In the genomic region with DNA sequence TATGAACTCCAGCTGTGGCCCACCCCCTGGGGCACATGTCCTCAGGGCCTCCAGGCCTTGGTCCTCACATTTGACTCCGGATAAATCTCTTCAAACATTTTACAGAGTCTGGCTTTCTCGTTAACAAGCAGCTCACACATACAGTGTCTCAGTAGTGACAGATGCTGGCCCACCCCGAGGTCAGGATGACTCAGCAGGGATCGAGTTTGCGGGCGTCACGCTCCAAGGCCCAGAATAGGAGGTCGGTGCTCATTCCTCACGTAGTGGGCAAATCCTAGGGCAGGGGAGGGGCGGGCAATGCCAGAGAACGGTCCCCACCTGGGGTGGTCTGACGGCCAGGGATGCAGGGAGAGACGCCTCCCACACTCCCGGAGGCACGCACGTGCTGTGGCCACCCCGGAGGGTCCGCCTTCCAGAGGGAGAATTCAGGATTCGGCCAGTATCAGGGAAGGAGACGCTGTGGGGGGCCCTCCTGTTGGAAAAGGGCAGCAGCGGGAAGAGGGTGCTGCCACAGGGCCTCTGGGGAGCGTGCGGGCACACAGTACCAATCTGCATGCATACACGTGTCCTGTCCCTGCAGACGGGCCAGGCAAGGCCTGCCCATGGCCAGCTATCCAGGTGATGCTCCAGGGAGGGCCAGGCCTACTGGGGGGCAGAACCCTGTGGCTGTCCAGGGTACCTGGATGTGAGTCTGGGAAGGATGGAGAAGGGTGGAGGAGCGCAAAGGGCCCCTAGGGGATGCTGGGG, we compare ENCODE assay signal across 8 cellular contexts. TPM values are rescaled to one million over a fixed set of nuclear protein-coding genes. Genes with fewer than 3 reads are reported as not detected.
DNase-seq lines count a peak whose midpoint lies in the region; ATAC-seq, FAIRE-seq and TF ChIP-seq lines count a peak whose summit lies in the region.

No MANE protein-coding gene starts in this region.

- ATAC-seq in stimulated activated effector memory CD8-positive, alpha-beta T cell treated with anti-CD3 and anti-CD28 coated beads, Interleukin-12 subunit alpha, Interleukin-12 subunit beta, amount 100 ng/mL, for 72 hours, result peak; percentile 57
- no peak for ATAC-seq in GM21619 (IDR thresholded peaks at IDR 0.05; ENCODE audit: unreplicated experiment)

- H3K9me3 ChIP-seq in kidney (ENCODE audit: control insufficient read depth in 1 of 2, low read length in 2 of 2), result no peaks in the 10 kb centered on the region

- peak; percentile 37 for DNase-seq in activated CD8-positive, alpha-beta memory T cell treated with anti-CD3 and anti-CD28 coated beads, Interleukin-2, amount 50 U/mL, for 4 hours
- DNase-seq in activated CD8-positive, alpha-beta memory T cell treated with anti-CD3 and anti-CD28 coated beads, Interleukin-2, amount 50 U/mL, for 48 hours, result no peak
- DNase-seq in SK-MEL-5 (ENCODE audit: low read depth, low spot score), result peak; percentile 46
- DNase-seq in fibroblast of gingiva (ENCODE audit: low read depth), result peak; percentile 77
- no peak for DNase-seq in stimulated activated effector memory CD8-positive, alpha-beta T cell treated with anti-CD3 and anti-CD28 coated beads, Interleukin-12 subunit alpha, Interleukin-12 subunit beta, amount 100 ng/mL, for 72 hours (ENCODE audit: low spot score in 2 of 2)
- no peak for DNase-seq in germinal center (ENCODE audit: low spot score)
- no peak for DNase-seq in kidney

- in situ Hi-C loops in SK-MEL-5 (cut with HindIII; ENCODE audit: low pct_unique_long_range_greater_than_20kb, low sequenced_read_pairs), result no loop called here

- H3K4me1 ChIP-seq in kidney (ENCODE audit: control insufficient read depth in 1 of 2, insufficient read depth in 1 of 2, low read depth in 1 of 2, low read length in 2 of 2), result peaks cover 0 to 3% of the 10 kb centered on the region in 2 donors

- H3K4me3 Mint-ChIP-seq in stimulated activated effector memory CD8-positive, alpha-beta T cell treated with anti-CD3 and anti-CD28 coated beads, Interleukin-12 subunit alpha, Interleukin-12 subunit beta, amount 100 ng/mL, for 72 hours, result peak overlapping the region; percentile 99

- intact Hi-C loops in kidney (cut with DNase I), result no loop called here

- H3K36me3 ChIP-seq in kidney (ENCODE audit: control insufficient read depth in 1 of 2, insufficient read depth in 2 of 2, low read length in 2 of 2), result no peaks in the 10 kb centered on the region

- FAIRE-seq in kidney (lab: Jason Lieb, UNC), result no peak

- peaks cover 100% of the 10 kb centered on the region for H3K36me3 Mint-ChIP-seq in stimulated activated effector memory CD8-positive, alpha-beta T cell treated with anti-CD3 and anti-CD28 coated beads, Interleukin-12 subunit alpha, Interleukin-12 subunit beta, amount 100 ng/mL, for 72 hours

- TF ChIP-seq CTCF in kidney (IDR thresholded peaks at IDR 0.05; ENCODE audit: borderline replicate concordance, extremely low read depth, insufficient read depth), result no peak

- peaks cover 88% of the 10 kb centered on the region for H3K4me1 Mint-ChIP-seq in stimulated activated effector memory CD8-positive, alpha-beta T cell treated with anti-CD3 and anti-CD28 coated beads, Interleukin-12 subunit alpha, Interleukin-12 subunit beta, amount 100 ng/mL, for 72 hours

- H3K9me3 Mint-ChIP-seq in stimulated activated effector memory CD8-positive, alpha-beta T cell treated with anti-CD3 and anti-CD28 coated beads, Interleukin-12 subunit alpha, Interleukin-12 subunit beta, amount 100 ng/mL, for 72 hours, result no peaks in the 10 kb centered on the region

- H3K27ac Mint-ChIP-seq in stimulated activated effector memory CD8-positive, alpha-beta T cell treated with anti-CD3 and anti-CD28 coated beads, Interleukin-12 subunit alpha, Interleukin-12 subunit beta, amount 100 ng/mL, for 72 hours, result peak overlapping the region; percentile 97

- no peak overlapping the region for H3K9ac ChIP-seq in kidney (ENCODE audit: low read length in 2 of 2)

- H3K27ac ChIP-seq in kidney (ENCODE audit: low read depth in 2 of 2, low read length in 2 of 2), result no peak overlapping the region

- H3K4me3 ChIP-seq in kidney (ENCODE audit: low read length in 2 of 2), result no peak overlapping the region

RNA-seq across cellular contexts. Expression of a gene that starts 8.6 kb away (rescaled TPM):
- 190 and 226 TPM in 2 replicates for total RNA-seq in SK-MEL-5 (2014; rRNA removed; shearing (Covaris generic))
- 762 and 970 TPM in 2 replicates for polyA plus RNA-seq in SK-MEL-5 (2015; cell fraction: cytosol; rRNA removed)
- polyA plus RNA-seq in SK-MEL-5 (2015; cell fraction: nucleus; rRNA removed), result 170 and 178 TPM in 2 replicates
- total RNA-seq in kidney, result 18.7 TPM
- 17.0 TPM for polyA plus RNA-seq in kidney (ENCODE audit: insufficient read depth, low read depth, low replicate concordance)

Comparison
In these comparisons a context has a peak if more than half of its experiments do, and no peak if none do; other contexts are left out.
1. DNase-seq: peak in activated CD8-positive, alpha-beta memory T cell treated with anti-CD3 and anti-CD28 coated beads, Interleukin-2, amount 50 U/mL, for 4 hours (single experiment), SK-MEL-5 (single experiment) and fibroblast of gingiva (single experiment); none in activated CD8-positive, alpha-beta memory T cell treated with anti-CD3 and anti-CD28 coated beads, Interleukin-2, amount 50 U/mL, for 48 hours (single experiment), stimulated activated effector memory CD8-positive, alpha-beta T cell treated with anti-CD3 and anti-CD28 coated beads, Interleukin-12 subunit alpha, Interleukin-12 subunit beta, amount 100 ng/mL, for 72 hours (0 of 2), germinal center (single experiment) and kidney (single experiment).